9 cellular contexts compared by ENCODE assay signal in the genomic region with DNA sequence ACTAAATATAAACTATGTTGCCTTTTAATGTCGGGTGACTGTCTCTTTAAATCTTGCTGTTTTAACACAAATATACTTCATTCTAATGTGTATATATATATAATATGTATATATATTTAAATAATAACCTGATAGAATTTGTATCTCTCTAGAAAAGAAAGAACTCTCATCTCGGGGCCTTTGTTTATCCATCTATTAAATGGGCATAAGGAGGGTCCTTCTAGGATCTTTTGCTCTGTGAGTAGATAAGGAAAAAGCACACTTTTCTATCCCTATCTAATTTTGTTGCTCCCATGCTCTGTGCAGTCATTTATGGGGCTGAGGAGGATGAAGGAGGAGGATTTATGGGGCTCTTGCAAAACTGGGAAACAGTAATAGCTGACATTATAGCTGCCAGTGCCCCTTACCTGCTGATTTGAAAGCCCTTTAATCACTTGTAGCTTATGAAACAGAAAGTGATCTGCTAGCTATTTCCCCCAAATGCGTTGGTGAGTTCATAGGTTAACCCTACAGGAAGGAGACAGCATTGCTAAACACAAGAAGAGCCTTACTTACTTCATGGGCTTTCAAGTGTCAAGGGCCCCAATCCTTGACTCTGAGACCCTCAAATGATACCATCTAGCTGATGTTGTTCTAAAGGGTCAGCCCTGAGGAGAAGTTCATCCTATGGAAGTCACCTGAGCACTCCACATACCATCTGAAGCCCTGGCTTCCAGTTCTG. TPM values are rescaled to one million over a fixed set of nuclear protein-coding genes. Genes with fewer than 3 reads are reported as not detected.
A peak's percentile ranks its signal among the peaks of the same experiment; 100 is the strongest.
DNase-seq lines count a peak whose midpoint lies in the region; ATAC-seq, FAIRE-seq and TF ChIP-seq lines count a peak whose summit lies in the region.
"Had no signal": no experiment of that assay in that cellular context is flagged by ENCODE, and none has a peak within 500 bp of the region (broad histone marks: within the 10 kb centered on the region; RNA-seq: fewer than 3 reads in every experiment).

No MANE protein-coding gene starts in this region.

- peaks cover 0 to 6% of the 10 kb centered on the region in 2 donors for H3K4me1 ChIP-seq in adrenal gland (replicated peaks in 1 of 2)

- ATAC-seq in GM19351 (IDR thresholded peaks at IDR 0.05; ENCODE audit: unreplicated experiment) = peak; percentile 99
- peak; percentile 71 for ATAC-seq in HG03060 (IDR thresholded peaks at IDR 0.05; ENCODE audit: low read depth, unreplicated experiment)

- no peaks in the 10 kb centered on the region for H3K36me3 Mint-ChIP-seq in T-helper 2 cell treated with Interferon-gamma antibody and Interleukin-4, amounts not matched to agents 5 μg/mL and 100 μg/mL, for 36 hours (ENCODE audit: low read depth)

- no peaks in the 10 kb centered on the region for H3K9me3 Mint-ChIP-seq in T-helper 2 cell treated with Interferon-gamma antibody and Interleukin-4, amounts not matched to agents 5 μg/mL and 100 μg/mL, for 36 hours

- H3K27ac Mint-ChIP-seq in T-helper 2 cell treated with Interferon-gamma antibody and Interleukin-4, amounts not matched to agents 5 μg/mL and 100 μg/mL, for 36 hours = no peak overlapping the region

- H3K27me3 Mint-ChIP-seq in T-helper 2 cell treated with Interferon-gamma antibody and Interleukin-4, amounts not matched to agents 5 μg/mL and 100 μg/mL, for 36 hours (ENCODE audit: low read depth) = peaks cover 7% of the 10 kb centered on the region

- H3K4me3 Mint-ChIP-seq in T-helper 2 cell treated with Interferon-gamma antibody and Interleukin-4, amounts not matched to agents 5 μg/mL and 100 μg/mL, for 36 hours = peak overlapping the region; percentile 4

- FAIRE-seq in RCC 7860 (lab: Jason Lieb, UNC) = no peak

- no peaks in the 10 kb centered on the region for H3K27me3 ChIP-seq in GM06990 (replicated peaks; ENCODE audit: control insufficient read depth, insufficient read depth, low read length)
- H3K27me3 ChIP-seq in adrenal gland = no peaks in the 10 kb centered on the region

- TF ChIP-seq CTCF in GM06990 (IDR thresholded peaks at IDR 0.05; ENCODE audit: insufficient read depth, low read length, poor library complexity, severe bottlenecking) = no peak
- no peak for TF ChIP-seq CTCF in adrenal gland (IDR thresholded peaks at IDR 0.05)

- no peak for TF ChIP-seq POLR2A in adrenal gland (IDR thresholded peaks at IDR 0.05)

- peak; percentile 32 for DNase-seq in GM06990 (ENCODE audit: extremely low read depth, insufficient read length)
- DNase-seq in T-helper 2 cell treated with Interferon-gamma antibody and Interleukin-4, amounts not matched to agents 5 μg/mL and 100 μg/mL, for 36 hours (ENCODE audit: low spot score) = no peak
- DNase-seq in stimulated activated CD4-positive, alpha-beta T cell treated with anti-CD3 and anti-CD28 coated beads, Interleukin-4, amount 100 ng/mL, for 4 hours = no peak
- no peak for DNase-seq in RCC 7860 (ENCODE audit: low spot score)
- no peak for DNase-seq in iPS-NIHi11 (ENCODE audit: low spot score)
- DNase-seq in adrenal gland = no peak
- DNase-seq: Kasumi-1 had no signal

- H3K27ac ChIP-seq in adrenal gland = no peak overlapping the region

- no peaks in the 10 kb centered on the region for H3K9me3 ChIP-seq in adrenal gland (replicated peaks in 1 of 3)

- peaks cover 7% of the 10 kb centered on the region for H3K4me1 Mint-ChIP-seq in T-helper 2 cell treated with Interferon-gamma antibody and Interleukin-4, amounts not matched to agents 5 μg/mL and 100 μg/mL, for 36 hours (ENCODE audit: low read depth)

- intact Hi-C loops in adrenal gland (cut with DNase I) = no loop called here

- H3K36me3 ChIP-seq in GM06990 (ENCODE audit: control insufficient read depth, insufficient read depth, low read length) (no peaks in the 10 kb centered on the region), adrenal gland (replicated peaks in 1 of 2) (no peaks in the 10 kb centered on the region)

- WGBS in adrenal gland, 4 donors = 53 to 68% (median 58%) methylated on average over 3 of the region's 3 CpGs

- no peak overlapping the region for H3K4me3 ChIP-seq in GM06990 (replicated peaks; ENCODE audit: low read depth, low read length)
- no peak overlapping the region for H3K4me3 ChIP-seq in adrenal gland

RNA-seq across cellular contexts. Expression of gene PPARGC1B, which starts 5.8 kb away (rescaled TPM):
- total RNA-seq in adrenal gland = 1 to 10 TPM; 1.7 to 5.9 (median 2.8) TPM
- 1 to 10 TPM in 2 of 3 donors, under 1 TPM in 1; 0.37 to 2.4 (median 1.1) TPM for polyA plus RNA-seq in adrenal gland
